Comparison of ENCODE assay signal across 18 cellular contexts in genomic region chr12:51779876-51780275, GRCh38.
A peak's percentile ranks its signal among the peaks of the same experiment; 100 is the strongest.
DNase-seq lines count a peak whose midpoint lies in the region; ATAC-seq, FAIRE-seq and TF ChIP-seq lines count a peak whose summit lies in the region.
"Had no signal": no experiment of that assay in that cellular context is flagged by ENCODE, and none has a peak within 500 bp of the region (broad histone marks: within the 10 kb centered on the region; RNA-seq: fewer than 3 reads in every experiment).

No MANE protein-coding gene starts in this region.

- no peak overlapping the region for H3K4me3 ChIP-seq in CD8-positive, alpha-beta T cell (ENCODE audit: low read depth, low read length)
- no peak overlapping the region for H3K4me3 ChIP-seq in small intestine (ENCODE audit: low read depth in 1 of 2, low read length in 2 of 2)

- H3K36me3 ChIP-seq in CD8-positive, alpha-beta T cell (ENCODE audit: insufficient read depth, low read length), result no peaks in the 10 kb centered on the region
- no peaks in the 10 kb centered on the region for H3K36me3 ChIP-seq in small intestine (ENCODE audit: control insufficient read depth in 2 of 2, insufficient read depth in 2 of 2, low read length in 2 of 2)

- ATAC-seq in CD8-positive, alpha-beta T cell, result no peak
- ATAC-seq: HepG2 had no signal

- DNase-seq in CD8-positive, alpha-beta T cell, result no peak
- DNase-seq in SK-MEL-5 (ENCODE audit: low read depth, low spot score) (peak; percentile 13), medulla oblongata (ENCODE audit: extremely low spot score) (peak; percentile 67), superior temporal gyrus (ENCODE audit: extremely low spot score) (peak; percentile 62), small intestine (no peak)
- DNase-seq in activated naive CD4-positive, alpha-beta T cell treated with anti-CD3 and anti-CD28 coated beads, Interleukin-2, amount 50 U/mL, for 16 hours, result no peak
- DNase-seq in activated CD4-positive, CD25-positive, alpha-beta regulatory T cell treated with anti-CD3 and anti-CD28 coated beads, Interleukin-2, amount 50 U/mL, for 72 hours, result no peak
- DNase-seq: BE2C; Caco-2; CD4-positive, alpha-beta memory T cell; GDM1; HCEC 1CT; HFFc6 had no signal

- CTCF ChIA-PET in CD8-positive, alpha-beta T cell (lab: Charles Lee), result interaction anchor here (1.6 kb wide), 1 partner anchor 11 kb away, joined by 4 read pairs; no protein-coding TSS in a partner anchor

- no peaks in the 10 kb centered on the region for H3K36me3 Mint-ChIP-seq in CD8-positive, alpha-beta T cell
- H3K36me3 Mint-ChIP-seq: CD4-positive, alpha-beta memory T cell had no signal

- no peaks in the 10 kb centered on the region for H3K27me3 ChIP-seq in CD8-positive, alpha-beta T cell (ENCODE audit: insufficient read depth, low read length)
- peaks cover 0 to 2% of the 10 kb centered on the region in 2 donors for H3K27me3 ChIP-seq in small intestine (ENCODE audit: control insufficient read depth in 2 of 2, insufficient read depth in 2 of 2, low read length in 2 of 2)
- H3K27me3 ChIP-seq: BE2C had no signal

- peak overlapping the region; percentile 53 for H3K27ac Mint-ChIP-seq in CD8-positive, alpha-beta T cell
- H3K27ac Mint-ChIP-seq: CD4-positive, alpha-beta memory T cell; HFFc6 had no signal

- POLR2A ChIA-PET in CD8-positive, alpha-beta T cell (lab: Charles Lee), result interaction anchor here (0.9 kb wide), 1 partner anchor 10 kb away, joined by 3 read pairs; no protein-coding TSS in a partner anchor

- H3K27ac ChIP-seq in CD8-positive, alpha-beta T cell (ENCODE audit: low read depth, low read length), result no peak overlapping the region
- H3K27ac ChIP-seq in small intestine (ENCODE audit: low read depth in 1 of 2, low read length in 1 of 2), result no peak overlapping the region
- H3K27ac ChIP-seq: C4-2B had no signal

- H3K27me3 Mint-ChIP-seq in CD8-positive, alpha-beta T cell (ENCODE audit: low read depth), result no peaks in the 10 kb centered on the region

- peaks cover 28% of the 10 kb centered on the region for H3K4me1 ChIP-seq in CD8-positive, alpha-beta T cell (ENCODE audit: insufficient read depth, low read length)
- no peaks in the 10 kb centered on the region for H3K4me1 ChIP-seq in small intestine (ENCODE audit: control insufficient read depth in 2 of 2, insufficient read depth in 1 of 2, low read depth in 1 of 2, low read length in 1 of 2)
- H3K4me1 ChIP-seq: BE2C had no signal

- in situ Hi-C loops in SK-MEL-5 (cut with HindIII; ENCODE audit: low pct_unique_long_range_greater_than_20kb, low sequenced_read_pairs), result no loop called here

- peak overlapping the region; percentile 51 for H3K4me3 Mint-ChIP-seq in CD8-positive, alpha-beta T cell
- H3K4me3 Mint-ChIP-seq: HFFc6 had no signal

- intact Hi-C loops in CD8-positive, alpha-beta T cell (cut with DNase I, micrococcal nuclease), result no loop called here

- H3K9me3 Mint-ChIP-seq in CD8-positive, alpha-beta T cell, result no peaks in the 10 kb centered on the region
- H3K9me3 Mint-ChIP-seq: CD4-positive, alpha-beta memory T cell; HFFc6 had no signal

- no peaks in the 10 kb centered on the region for H3K9me3 ChIP-seq in CD8-positive, alpha-beta T cell (ENCODE audit: low read length)
- no peaks in the 10 kb centered on the region for H3K9me3 ChIP-seq in small intestine (ENCODE audit: control insufficient read depth, low read depth)
- H3K9me3 ChIP-seq: BE2C, Caco-2 had no signal

- FAIRE-seq in small intestine (lab: Jason Lieb, UNC), result no peak
- FAIRE-seq: A204.1, GM12892, HepG2, HTR-8/SVneo had no signal

- H3K4me1 Mint-ChIP-seq in CD8-positive, alpha-beta T cell (ENCODE audit: low read depth), result peaks cover 27% of the 10 kb centered on the region
- H3K4me1 Mint-ChIP-seq: CD4-positive, alpha-beta memory T cell had no signal

- 80 to 94% (median 81%) methylated on average over 5 of the region's 5 CpGs for WGBS in small intestine, 3 donors

- no peak for TF ChIP-seq CTCF in CD8-positive, alpha-beta T cell (IDR thresholded peaks at IDR 0.05)

Comparison
In these comparisons a context has a peak if more than half of its experiments do, and no peak if none do; other contexts are left out.
1. DNase-seq: peak in SK-MEL-5 (single experiment), medulla oblongata (single experiment) and superior temporal gyrus (single experiment); none in CD8-positive, alpha-beta T cell (0 of 7), activated naive CD4-positive, alpha-beta T cell treated with anti-CD3 and anti-CD28 coated beads, Interleukin-2, amount 50 U/mL, for 16 hours (single experiment), small intestine (single experiment) and activated CD4-positive, CD25-positive, alpha-beta regulatory T cell treated with anti-CD3 and anti-CD28 coated beads, Interleukin-2, amount 50 U/mL, for 72 hours (single experiment).